In the genomic region with DNA sequence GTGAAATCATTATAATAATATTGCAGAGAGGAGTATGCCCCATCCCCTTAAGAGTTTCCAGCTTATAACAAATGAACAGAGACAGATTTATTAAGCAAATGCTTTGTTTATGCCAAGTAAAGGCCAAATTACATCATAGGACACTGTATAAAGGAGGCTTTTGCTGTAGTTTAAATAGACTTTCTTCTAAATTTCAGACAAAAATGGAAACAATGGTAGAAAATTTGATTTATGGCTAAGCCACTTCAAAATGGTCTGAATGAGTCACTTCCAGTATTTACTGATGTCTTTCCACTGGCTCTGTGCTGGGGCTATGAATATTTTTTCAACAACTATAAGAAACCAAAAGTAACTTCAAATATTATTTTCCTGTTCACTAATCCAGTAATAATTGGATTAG, we compare ENCODE assay signal across 18 cellular contexts.
DNase-seq lines count a peak whose midpoint lies in the region; ATAC-seq and TF ChIP-seq lines count a peak whose summit lies in the region.
"Had no signal": no experiment of that assay in that cellular context is flagged by ENCODE, and none has a peak within 500 bp of the region (broad histone marks: within the 10 kb centered on the region; RNA-seq: fewer than 3 reads in every experiment).

No MANE protein-coding gene starts in this region.

- ATAC-seq in sciatic nerve (peak; percentile 18), HG02840 (IDR thresholded peaks at IDR 0.05; ENCODE audit: low FRiP score, unreplicated experiment) (no peak), HG03175 (IDR thresholded peaks at IDR 0.05; ENCODE audit: unreplicated experiment) (no peak)
- ATAC-seq: GM12878 had no signal

- peak; percentile 17 for DNase-seq in DMS53 treated with DMSO at 0.1 percent for 48 hours (lab: John Stamatoyannopoulos, UW; ENCODE audit: unreplicated experiment)
- DNase-seq in NCI-H69 (lab: John Stamatoyannopoulos, UW): peak; percentile 49
- peak; percentile 12 for DNase-seq in fibroblast of pulmonary artery (ENCODE audit: low read depth)
- no peak for DNase-seq in sciatic nerve (ENCODE audit: low spot score)
- DNase-seq in T-helper 9 cell: no peak
- no peak for DNase-seq in hippocampal formation (lab: John Stamatoyannopoulos, UW)
- DNase-seq: KBM-7, NCI-H1048, NCI-H1694, NCI-H2107, NCI-H226, NCI-H748 treated with DMSO at 0.1 percent for 48 hours, Right ventricle myocardium superior had no signal

- intact Hi-C loops in sciatic nerve (cut with DNase I): no loop called here

- H3K4me3 ChIP-seq in fibroblast of pulmonary artery (replicated peaks; ENCODE audit: low read depth, low read length): no peak overlapping the region
- H3K4me3 ChIP-seq: BLaER1 treated with 17β-estradiol and CSF1 and Interleukin-3, amounts not matched to agents 10 nM and 100 nM; GM12878; HAP-1 had no signal

- TF ChIP-seq CTCF in fibroblast of pulmonary artery (IDR thresholded peaks at IDR 0.05; ENCODE audit: low read length, missing control alignments): no peak

Comparison
In these comparisons a context has a peak if more than half of its experiments do, and no peak if none do; other contexts are left out.
1. DNase-seq: peak in DMS53 treated with DMSO at 0.1 percent for 48 hours (single experiment), NCI-H69 (single experiment) and fibroblast of pulmonary artery (single experiment); none in sciatic nerve (single experiment), T-helper 9 cell (single experiment) and hippocampal formation (0 of 2).